26 cellular contexts compared by ENCODE assay signal in the genomic region with DNA sequence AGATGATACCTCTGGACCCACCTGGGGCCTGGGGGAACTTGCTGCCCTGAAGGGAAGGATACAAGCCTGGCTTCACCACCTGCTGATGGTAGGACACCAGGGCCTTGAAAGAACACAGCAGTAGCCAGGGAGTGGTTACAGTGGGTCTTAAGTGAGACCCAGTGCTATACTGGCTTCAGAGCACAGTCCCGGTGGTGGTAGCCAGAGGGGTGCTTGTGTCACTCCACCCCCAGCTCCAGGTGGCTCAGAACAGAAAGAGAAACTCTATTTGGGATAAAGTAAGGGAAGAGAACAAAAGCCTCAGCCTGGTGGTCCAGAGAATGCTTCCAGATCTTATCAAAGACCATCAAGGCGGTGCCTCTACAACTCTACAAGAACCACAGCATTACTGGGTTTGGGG.
"Had no signal": no experiment of that assay in that cellular context is flagged by ENCODE, and none has a peak within 500 bp of the region (broad histone marks: within the 10 kb centered on the region; RNA-seq: fewer than 3 reads in every experiment).

No MANE protein-coding gene starts in this region.

- H3K27me3 Mint-ChIP-seq: brain, naive B cell, type B pancreatic cell had no signal

- H3K27ac ChIP-seq: ascending aorta, cardiac muscle cell, coronary artery, spleen, uterus had no signal

- DNase-seq: activated CD4-positive, alpha-beta T cell treated with anti-CD3 and anti-CD28 coated beads for 4 hours; activated CD4-positive, alpha-beta T cell treated with anti-CD3 and anti-CD28 coated beads, Interleukin-2, amount 50 U/mL, for 4 hours; activated naive CD4-positive, alpha-beta T cell; activated T-cell treated with anti-CD3 and anti-CD28 coated beads for 4 hours; activated T-cell treated with anti-CD3 and anti-CD28 coated beads, Interleukin-2, amount 50 U/mL, for 72 hours; foreskin fibroblast; head of caudate nucleus; hippocampal formation; kidney; left colon; mammary epithelial cell; naive B cell; right cardiac atrium; spleen; stimulated activated naive CD4-positive, alpha-beta T cell treated with Interleukin-2 at 50 U/mL for 16 hours; substantia nigra; uterus had no signal

- ATAC-seq: activated naive CD4-positive, alpha-beta T cell treated with anti-CD3 and anti-CD28 coated beads, Interleukin-2, amount 50 U/mL, for 72 hours; activated T-cell treated with anti-CD3 and anti-CD28 coated beads, Interleukin-2, amount 50 U/mL, for 72 hours; esophagus mucosa; left colon; right cardiac atrium had no signal

- H3K9me3 Mint-ChIP-seq: activated T-cell treated with anti-CD3 and anti-CD28 coated beads, Interleukin-2, amount 50 U/mL, for 72 hours; mesothelial cell of epicardium; neural crest cell; type B pancreatic cell had no signal

- H3K9me3 ChIP-seq: ascending aorta, spleen, uterus had no signal

- H3K4me1 ChIP-seq: ascending aorta, uterus had no signal

- H3K4me3 Mint-ChIP-seq: activated T-cell treated with anti-CD3 and anti-CD28 coated beads, Interleukin-2, amount 50 U/mL, for 72 hours; brain; mesothelial cell of epicardium; neural crest cell; type B pancreatic cell had no signal

- H3K4me1 Mint-ChIP-seq: brain, mesothelial cell of epicardium, neural crest cell had no signal

- H3K36me3 Mint-ChIP-seq: brain, mesothelial cell of epicardium, type B pancreatic cell had no signal

- H3K27me3 ChIP-seq: ascending aorta, cardiac muscle cell, spleen, uterus had no signal

- H3K36me3 ChIP-seq: ascending aorta, cardiac muscle cell, spleen, uterus had no signal

- H3K27ac Mint-ChIP-seq: activated naive CD4-positive, alpha-beta T cell treated with anti-CD3 and anti-CD28 coated beads, Interleukin-2, amount 50 U/mL, for 72 hours; activated T-cell treated with anti-CD3 and anti-CD28 coated beads, Interleukin-2, amount 50 U/mL, for 72 hours; brain; mesothelial cell of epicardium; type B pancreatic cell had no signal

- H3K4me3 ChIP-seq: ascending aorta, cardiac muscle cell, coronary artery, spleen, uterus had no signal
